Comparison of ENCODE assay signal across 13 cellular contexts in genomic region chr4:48557478-48557877, GRCh38.
DNase-seq lines count a peak whose midpoint lies in the region; ATAC-seq, FAIRE-seq and TF ChIP-seq lines count a peak whose summit lies in the region.
"Had no signal": no experiment of that assay in that cellular context is flagged by ENCODE, and none has a peak within 500 bp of the region (broad histone marks: within the 10 kb centered on the region; RNA-seq: fewer than 3 reads in every experiment).

No MANE protein-coding gene starts in this region.

- peaks cover 63% of the 10 kb centered on the region for H3K36me3 Mint-ChIP-seq in activated CD4-positive, alpha-beta T cell treated with anti-CD3 and anti-CD28 coated beads for 36 hours (ENCODE audit: low read depth)
- peaks cover 56% of the 10 kb centered on the region for H3K36me3 Mint-ChIP-seq in activated CD4-positive, alpha-beta T cell treated with anti-CD3 and anti-CD28 coated beads, Interleukin-2, amount 10 ng/mL, durations not matched to agents 24 days and 14 days (ENCODE audit: low read depth)

- peaks cover 10% of the 10 kb centered on the region for H3K4me1 Mint-ChIP-seq in activated CD4-positive, alpha-beta T cell treated with anti-CD3 and anti-CD28 coated beads for 36 hours
- H3K4me1 Mint-ChIP-seq in activated CD4-positive, alpha-beta T cell treated with anti-CD3 and anti-CD28 coated beads, Interleukin-2, amount 10 ng/mL, durations not matched to agents 24 days and 14 days = peaks cover 6% of the 10 kb centered on the region
- H3K4me1 Mint-ChIP-seq: B cell had no signal

- POLR2A ChIA-PET in activated CD4-positive, alpha-beta T cell treated with anti-CD3 and anti-CD28 coated beads for 36 hours (lab: Charles Lee) = no interaction called here

- H3K36me3 ChIP-seq in osteoblast (ENCODE audit: insufficient read depth, low read length) = peaks cover 31% of the 10 kb centered on the region
- peaks cover 0 to 89% of the 10 kb centered on the region in 2 donors for H3K36me3 ChIP-seq in left lung

- peak; percentile 44 for ATAC-seq in activated CD4-positive, alpha-beta T cell treated with anti-CD3 and anti-CD28 coated beads for 36 hours
- no peak for ATAC-seq in left lung

- DNase-seq in activated CD4-positive, alpha-beta T cell treated with anti-CD3 and anti-CD28 coated beads for 36 hours = peak; percentile 46
- DNase-seq in activated CD4-positive, alpha-beta T cell treated with anti-CD3 and anti-CD28 coated beads, Interleukin-2, amount 10 ng/mL, durations not matched to agents 24 days and 14 days = no peak
- DNase-seq in cardiac fibroblast (ENCODE audit: low read depth in 2 of 2) (peak in 1 of 2 donors; percentile 5), osteoblast (ENCODE audit: insufficient read length, low spot score, missing footprints) (no peak), left lung (no peak), GM19239 (ENCODE audit: insufficient read length, low spot score) (no peak)
- no peak for DNase-seq in activated effector memory CD4-positive, alpha-beta T cell treated with Interleukin-2 at 50 U/mL for 16 hours
- DNase-seq: activated effector memory CD4-positive, alpha-beta T cell treated with anti-CD3 and anti-CD28 coated beads, Interleukin-2, amount 50 U/mL, for 16 hours; NCI-H524 treated with DMSO at 0.1 percent for 48 hours; transverse colon had no signal

- H3K79me2 ChIP-seq in osteoblast (ENCODE audit: insufficient read depth, low read length) = no peaks in the 10 kb centered on the region

- H3K27me3 Mint-ChIP-seq in activated CD4-positive, alpha-beta T cell treated with anti-CD3 and anti-CD28 coated beads for 36 hours = no peaks in the 10 kb centered on the region
- no peaks in the 10 kb centered on the region for H3K27me3 Mint-ChIP-seq in activated CD4-positive, alpha-beta T cell treated with anti-CD3 and anti-CD28 coated beads, Interleukin-2, amount 10 ng/mL, durations not matched to agents 24 days and 14 days
- H3K27me3 Mint-ChIP-seq: B cell had no signal

- no peaks in the 10 kb centered on the region for H4K20me1 ChIP-seq in osteoblast (ENCODE audit: insufficient read depth, low read length)

- no peak for FAIRE-seq in GM19239 (lab: Jason Lieb, UNC)

- H3K4me3 ChIP-seq in cardiac fibroblast (replicated peaks in 1 of 2; ENCODE audit: low read depth in 2 of 2, low read length in 2 of 2) (no peak overlapping the region), osteoblast (ENCODE audit: insufficient read depth, low read length) (no peak overlapping the region), left lung (no peak overlapping the region)
- H3K4me3 ChIP-seq: transverse colon had no signal

- TF ChIP-seq CTCF in LNCAP (IDR thresholded peaks at IDR 0.05) = peak; percentile 57
- TF ChIP-seq CTCF in cardiac fibroblast (IDR thresholded peaks at IDR 0.05; ENCODE audit: low read depth, low read length) = peak; percentile 20
- TF ChIP-seq CTCF in osteoblast (IDR thresholded peaks at IDR 0.05; ENCODE audit: extremely low read depth, low read depth, low read length) = peak; percentile 29
- TF ChIP-seq CTCF in left lung (IDR thresholded peaks at IDR 0.05) = no peak

- H3K27me3 ChIP-seq in osteoblast (ENCODE audit: insufficient read depth, low read length) = no peaks in the 10 kb centered on the region
- H3K27me3 ChIP-seq in left lung = no peaks in the 10 kb centered on the region
- H3K27me3 ChIP-seq: neutrophil, transverse colon had no signal

- intact Hi-C loops in activated CD4-positive, alpha-beta T cell treated with anti-CD3 and anti-CD28 coated beads for 36 hours (cut with DNase I, micrococcal nuclease) = loop anchor here in 1 of 2 experiments (5.0 kb wide), 1 partner anchor 125 kb away; no protein-coding TSS in a partner anchor
- intact Hi-C loops in activated CD4-positive, alpha-beta T cell treated with anti-CD3 and anti-CD28 coated beads, Interleukin-2, amount 10 ng/mL, durations not matched to agents 24 days and 14 days (cut with micrococcal nuclease) = no loop called here
- intact Hi-C loops in left lung (cut with DNase I) = no loop called here

- no peaks in the 10 kb centered on the region for H3K9me3 ChIP-seq in osteoblast (ENCODE audit: low read depth, low read length)
- no peaks in the 10 kb centered on the region for H3K9me3 ChIP-seq in left lung
- H3K9me3 ChIP-seq: neutrophil, transverse colon had no signal

- no peak overlapping the region for H2AFZ ChIP-seq in osteoblast (ENCODE audit: low read length)

- no peak overlapping the region for H3K27ac ChIP-seq in osteoblast (ENCODE audit: low read depth, low read length)
- no peak overlapping the region for H3K27ac ChIP-seq in left lung
- H3K27ac ChIP-seq: neutrophil, transverse colon had no signal

- CTCF ChIA-PET in activated CD4-positive, alpha-beta T cell treated with anti-CD3 and anti-CD28 coated beads for 36 hours (lab: Charles Lee) = interaction anchor here (0.7 to 1.5 kb wide), 5 partner anchors 11 to 347 kb away, joined by 3 to 4 read pairs (median 3); no protein-coding TSS in a partner anchor

- no peaks in the 10 kb centered on the region for H3K9me3 Mint-ChIP-seq in activated CD4-positive, alpha-beta T cell treated with anti-CD3 and anti-CD28 coated beads for 36 hours (ENCODE audit: low read depth)
- peaks cover 5% of the 10 kb centered on the region for H3K9me3 Mint-ChIP-seq in activated CD4-positive, alpha-beta T cell treated with anti-CD3 and anti-CD28 coated beads, Interleukin-2, amount 10 ng/mL, durations not matched to agents 24 days and 14 days

- H3K4me2 ChIP-seq in osteoblast (ENCODE audit: insufficient read depth, low read length) = no peak overlapping the region

- no peaks in the 10 kb centered on the region for H3K4me1 ChIP-seq in osteoblast (ENCODE audit: insufficient read depth, low read length)
- no peaks in the 10 kb centered on the region for H3K4me1 ChIP-seq in left lung
- H3K4me1 ChIP-seq: transverse colon had no signal

- no peak overlapping the region for H3K4me3 Mint-ChIP-seq in activated CD4-positive, alpha-beta T cell treated with anti-CD3 and anti-CD28 coated beads for 36 hours
- no peak overlapping the region for H3K4me3 Mint-ChIP-seq in activated CD4-positive, alpha-beta T cell treated with anti-CD3 and anti-CD28 coated beads, Interleukin-2, amount 10 ng/mL, durations not matched to agents 24 days and 14 days
- H3K4me3 Mint-ChIP-seq: B cell had no signal

- H3K27ac Mint-ChIP-seq in activated CD4-positive, alpha-beta T cell treated with anti-CD3 and anti-CD28 coated beads for 36 hours = no peak overlapping the region
- H3K27ac Mint-ChIP-seq in activated CD4-positive, alpha-beta T cell treated with anti-CD3 and anti-CD28 coated beads, Interleukin-2, amount 10 ng/mL, durations not matched to agents 24 days and 14 days = no peak overlapping the region
- H3K27ac Mint-ChIP-seq: B cell had no signal

Comparison
In these comparisons a context has a peak if more than half of its experiments do, and no peak if none do; other contexts are left out.
1. CTCF ChIP-seq: peak in LNCAP (single experiment), cardiac fibroblast (single experiment) and osteoblast (single experiment); none in left lung (0 of 2).